ENCODE assay signal across 21 cellular contexts in the genomic region with DNA sequence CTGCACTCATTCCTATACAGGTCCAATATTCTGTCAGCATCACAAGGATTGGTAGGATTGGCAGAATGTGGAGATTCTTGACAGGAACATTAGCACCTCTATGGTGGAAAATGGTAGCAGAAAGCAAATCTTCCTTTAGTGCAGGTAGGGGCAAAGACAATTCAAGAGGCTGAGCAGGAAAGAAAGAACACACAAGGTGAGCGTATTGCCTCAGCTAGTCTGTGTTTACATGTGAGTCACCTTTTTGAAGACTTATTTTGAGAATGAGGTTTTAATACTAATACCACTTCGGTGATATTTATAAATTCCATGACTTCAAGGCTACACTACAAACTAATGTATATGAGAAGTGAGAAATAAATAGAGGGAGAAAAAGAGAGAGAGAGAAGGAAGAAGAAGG.
"Had no signal": no experiment of that assay in that cellular context is flagged by ENCODE, and none has a peak within 500 bp of the region (broad histone marks: within the 10 kb centered on the region; RNA-seq: fewer than 3 reads in every experiment).

No MANE protein-coding gene starts in this region.

- H3K4me1 ChIP-seq: esophagus squamous epithelium, psoas muscle, spleen, testis, transverse colon had no signal

- H3K4me3 ChIP-seq: dorsolateral prefrontal cortex, esophagus squamous epithelium, hepatocyte, mucosa of descending colon, psoas muscle, spleen, testis, transverse colon had no signal

- DNase-seq: cortex of kidney; dorsolateral prefrontal cortex; effector CD8-positive, alpha-beta T cell; esophagus squamous epithelium; foreskin fibroblast; head of caudate nucleus; mucosa of descending colon; naive thymus-derived CD8-positive, alpha-beta T cell; psoas muscle; retina; spleen; stimulated activated CD4-positive, alpha-beta T cell treated with anti-CD3 and anti-CD28 coated beads, Interleukin-15, amount 100 ng/mL, for 24 hours; stimulated activated CD4-positive, alpha-beta T cell treated with anti-CD3 and anti-CD28 coated beads, Interleukin-1b, Interleukin-23, amount 100 ng/mL, for 48 hours; stimulated activated CD4-positive, alpha-beta T cell treated with anti-CD3 and anti-CD28 coated beads, Interleukin-4, amount 100 ng/mL, for 24 hours; stimulated activated naive CD8-positive, alpha-beta T cell treated with anti-CD3 and anti-CD28 coated beads, Interleukin-15, amount 100 ng/mL, for 72 hours; testis; transverse colon had no signal

- ATAC-seq: mucosa of descending colon; naive thymus-derived CD8-positive, alpha-beta T cell; psoas muscle; sciatic nerve; stimulated activated memory B cell treated with anti-CD40 and anti-IgM and Interleukin-4, amounts not matched to agents 10 μg/mL and 1 μg/mL and 100 μg/mL, for 72 hours; stimulated activated naive CD8-positive, alpha-beta T cell treated with anti-CD3 and anti-CD28 coated beads, Interleukin-15, amount 100 ng/mL, for 72 hours had no signal

- H3K9me3 ChIP-seq: esophagus squamous epithelium, mucosa of descending colon, neutrophil, psoas muscle, testis, transverse colon had no signal

- H3K27ac ChIP-seq: dorsolateral prefrontal cortex, esophagus squamous epithelium, hepatocyte, neutrophil, psoas muscle, spleen, testis, transverse colon had no signal

- H3K27me3 ChIP-seq: esophagus squamous epithelium, hepatocyte, neutrophil, spleen, testis, transverse colon had no signal

- H3K36me3 ChIP-seq: esophagus squamous epithelium, neutrophil, spleen, transverse colon had no signal
